ENCODE assay signal across 17 cellular contexts in the genomic region with DNA sequence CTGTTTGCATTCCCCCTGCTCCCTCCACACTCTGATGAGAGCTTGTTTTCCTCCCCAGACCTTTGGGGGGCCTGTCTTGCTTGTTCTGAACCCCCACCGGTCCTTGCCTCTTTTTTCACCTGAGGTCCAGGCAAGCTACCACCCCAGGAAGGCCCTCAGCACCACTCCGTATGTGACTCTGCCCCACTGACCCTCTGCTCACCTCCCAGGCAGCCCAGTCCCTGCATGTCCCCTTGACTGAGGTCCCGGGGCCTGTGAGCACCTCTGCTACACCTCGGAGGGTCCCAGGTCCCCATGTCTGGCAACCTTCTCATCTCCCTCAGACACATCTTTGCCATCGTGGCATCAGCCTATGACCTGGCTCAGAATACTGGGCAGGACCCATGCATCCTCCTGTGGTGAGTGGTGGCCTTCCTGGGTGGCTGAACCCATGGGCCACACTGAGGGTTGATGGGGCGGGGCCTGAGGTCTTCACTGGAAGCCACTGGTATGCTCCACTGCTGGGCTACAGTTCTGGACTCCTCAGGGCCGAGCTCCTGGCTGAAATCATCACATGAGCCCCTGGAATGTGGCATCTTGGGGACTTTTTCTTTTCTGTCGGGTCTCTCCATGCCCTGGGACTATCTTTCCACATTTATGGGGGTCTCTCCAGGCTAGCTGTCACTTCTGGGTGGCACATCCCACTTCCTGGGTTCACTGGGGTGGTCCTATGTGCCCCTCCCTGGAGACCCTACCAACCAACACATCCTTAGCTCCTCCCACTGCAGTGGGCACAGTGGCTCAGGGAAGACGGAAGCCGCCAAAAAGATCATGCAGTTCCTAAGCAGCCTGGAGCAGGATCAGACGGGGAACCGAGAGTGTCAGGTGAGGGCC. TPM values are rescaled to one million over a fixed set of nuclear protein-coding genes. Genes with fewer than 3 reads are reported as not detected.
DNase-seq lines count a peak whose midpoint lies in the region; ATAC-seq and TF ChIP-seq lines count a peak whose summit lies in the region.
"Had no signal": no experiment of that assay in that cellular context is flagged by ENCODE, and none has a peak within 500 bp of the region (broad histone marks: within the 10 kb centered on the region; RNA-seq: fewer than 3 reads in every experiment).

No MANE protein-coding gene starts in this region.

- peak; percentile 28 for DNase-seq in DMS53 (lab: John Stamatoyannopoulos, UW)
- DNase-seq in DMS53 treated with DMSO at 0.1 percent for 48 hours (lab: John Stamatoyannopoulos, UW; ENCODE audit: unreplicated experiment): no peak
- peak; percentile 16 for DNase-seq in M059J (ENCODE audit: low read depth)
- DNase-seq in endothelial cell (ENCODE audit: low spot score): no peak
- DNase-seq in progenitor cell of endocrine pancreas (ENCODE audit: low spot score, unreplicated experiment): no peak
- no peak for DNase-seq in activated naive CD4-positive, alpha-beta T cell treated with anti-CD3 and anti-CD28 coated beads, Interleukin-2, amount 50 U/mL, for 72 hours (ENCODE audit: low spot score in 2 of 2)
- DNase-seq: activated gamma-delta T cell treated with Interleukin-2 at 50 U/mL for 16 hours, aorta, Kasumi-1, NCI-H1417, thyroid gland had no signal

- no peaks in the 10 kb centered on the region for H3K9me3 ChIP-seq in gastroesophageal sphincter
- H3K9me3 ChIP-seq: thyroid gland had no signal

- WGBS in gastroesophageal sphincter (ENCODE audit: low coverage in 1 of 2), 2 donors: 60% methylated on average over 5 of the region's 12 CpGs; no CpG with 5 or more reads in 1 of the 2 donors

- peak overlapping the region; percentile 80 for H3K4me3 Mint-ChIP-seq in endothelial cell (ENCODE audit: unreplicated experiment)
- peak overlapping the region; percentile 57 for H3K4me3 Mint-ChIP-seq in progenitor cell of endocrine pancreas (ENCODE audit: low read depth)

- H3K4me1 ChIP-seq in gastroesophageal sphincter: peaks cover 0 to 34% (median 5%) of the 10 kb centered on the region in 3 donors

- H3K36me3 Mint-ChIP-seq in endothelial cell (ENCODE audit: low read depth, unreplicated experiment) (no peaks in the 10 kb centered on the region), progenitor cell of endocrine pancreas (ENCODE audit: insufficient read depth) (no peaks in the 10 kb centered on the region)
- no peaks in the 10 kb centered on the region for H3K36me3 Mint-ChIP-seq in activated naive CD4-positive, alpha-beta T cell treated with anti-CD3 and anti-CD28 coated beads, Interleukin-2, amount 50 U/mL, for 72 hours

- no peak overlapping the region for H3K4me3 ChIP-seq in gastroesophageal sphincter
- H3K4me3 ChIP-seq: smooth muscle cell, thyroid gland had no signal

- peak overlapping the region in 1 of 4 donors; percentile 12 for H3K27ac ChIP-seq in gastroesophageal sphincter
- H3K27ac ChIP-seq: 22Rv1, SK-N-MC, thyroid gland had no signal

- ATAC-seq in HG02973 (IDR thresholded peaks at IDR 0.05; ENCODE audit: unreplicated experiment): no peak
- no peak for ATAC-seq in gastroesophageal sphincter
- ATAC-seq in activated naive CD4-positive, alpha-beta T cell treated with anti-CD3 and anti-CD28 coated beads, Interleukin-2, amount 50 U/mL, for 72 hours: no peak
- ATAC-seq: HCT116 had no signal

- H3K27me3 ChIP-seq in gastroesophageal sphincter: peaks cover 14% of the 10 kb centered on the region
- H3K27me3 ChIP-seq: thyroid gland had no signal

- no peaks in the 10 kb centered on the region for H3K36me3 ChIP-seq in gastroesophageal sphincter
- H3K36me3 ChIP-seq: thyroid gland had no signal

- TF ChIP-seq EP300 in gastroesophageal sphincter (IDR thresholded peaks at IDR 0.05): no peak

- TF ChIP-seq CTCF in endothelial cell (IDR thresholded peaks at IDR 0.05; ENCODE audit: unreplicated experiment): no peak
- TF ChIP-seq CTCF in progenitor cell of endocrine pancreas (IDR thresholded peaks at IDR 0.05; ENCODE audit: unreplicated experiment): no peak
- no peak for TF ChIP-seq CTCF in gastroesophageal sphincter (IDR thresholded peaks at IDR 0.05)

- peaks cover 6% of the 10 kb centered on the region for H3K27me3 Mint-ChIP-seq in endothelial cell (ENCODE audit: unreplicated experiment)
- H3K27me3 Mint-ChIP-seq in progenitor cell of endocrine pancreas: no peaks in the 10 kb centered on the region

- H3K27ac Mint-ChIP-seq in endothelial cell (ENCODE audit: unreplicated experiment) (peak overlapping the region; percentile 24), progenitor cell of endocrine pancreas (no peak overlapping the region)
- peak overlapping the region in 1 of 2 donors; percentile 6 for H3K27ac Mint-ChIP-seq in activated naive CD4-positive, alpha-beta T cell treated with anti-CD3 and anti-CD28 coated beads, Interleukin-2, amount 50 U/mL, for 72 hours

- H3K4me1 Mint-ChIP-seq in endothelial cell (ENCODE audit: unreplicated experiment) (no peaks in the 10 kb centered on the region), progenitor cell of endocrine pancreas (ENCODE audit: low read depth) (peaks cover 5% of the 10 kb centered on the region)

- no peak for TF ChIP-seq POLR2A in gastroesophageal sphincter (IDR thresholded peaks at IDR 0.05)

- H3K9me3 Mint-ChIP-seq in endothelial cell (ENCODE audit: unreplicated experiment) (no peaks in the 10 kb centered on the region), progenitor cell of endocrine pancreas (ENCODE audit: low read depth) (no peaks in the 10 kb centered on the region)
- no peaks in the 10 kb centered on the region for H3K9me3 Mint-ChIP-seq in activated naive CD4-positive, alpha-beta T cell treated with anti-CD3 and anti-CD28 coated beads, Interleukin-2, amount 50 U/mL, for 72 hours

RNA-seq across cellular contexts. Expression of a gene that starts 3.5 kb away (rescaled TPM):
- 0.20 and 1.5 TPM in 2 replicates for total RNA-seq in M059J (2014; rRNA removed; shearing (Covaris generic))
- total RNA-seq in endothelial cell (ENCODE audit: unreplicated experiment) (224 TPM), progenitor cell of endocrine pancreas (336 and 337 TPM in 2 replicates), gastroesophageal sphincter (10 to 100 TPM; 10.7 to 76.1 (median 50.8) TPM)
- 10 to 100 TPM; 38.4 to 45.0 TPM for total RNA-seq in activated naive CD4-positive, alpha-beta T cell treated with anti-CD3 and anti-CD28 coated beads, Interleukin-2, amount 50 U/mL, for 72 hours

RNA-seq across cellular contexts. Expression of a gene that starts 42.1 kb away (rescaled TPM):
- not detected in 2 replicates for total RNA-seq in M059J (2014; rRNA removed; shearing (Covaris generic))
- total RNA-seq in endothelial cell (ENCODE audit: unreplicated experiment) (1.1 TPM), progenitor cell of endocrine pancreas (3.3 and 4.4 TPM in 2 replicates), gastroesophageal sphincter (1 to 10 TPM; 3.8 to 6.8 (median 5.0) TPM)
- total RNA-seq in activated naive CD4-positive, alpha-beta T cell treated with anti-CD3 and anti-CD28 coated beads, Interleukin-2, amount 50 U/mL, for 72 hours: under 1 TPM; 0.06 to 0.32 TPM

Comparison
In these comparisons a context has a peak if more than half of its experiments do, and no peak if none do; other contexts are left out.
1. DNase-seq: peak in DMS53 (single experiment) and M059J (single experiment); none in DMS53 treated with DMSO at 0.1 percent for 48 hours (single experiment), endothelial cell (single experiment), progenitor cell of endocrine pancreas (single experiment) and activated naive CD4-positive, alpha-beta T cell treated with anti-CD3 and anti-CD28 coated beads, Interleukin-2, amount 50 U/mL, for 72 hours (0 of 2).